In the genomic region with DNA sequence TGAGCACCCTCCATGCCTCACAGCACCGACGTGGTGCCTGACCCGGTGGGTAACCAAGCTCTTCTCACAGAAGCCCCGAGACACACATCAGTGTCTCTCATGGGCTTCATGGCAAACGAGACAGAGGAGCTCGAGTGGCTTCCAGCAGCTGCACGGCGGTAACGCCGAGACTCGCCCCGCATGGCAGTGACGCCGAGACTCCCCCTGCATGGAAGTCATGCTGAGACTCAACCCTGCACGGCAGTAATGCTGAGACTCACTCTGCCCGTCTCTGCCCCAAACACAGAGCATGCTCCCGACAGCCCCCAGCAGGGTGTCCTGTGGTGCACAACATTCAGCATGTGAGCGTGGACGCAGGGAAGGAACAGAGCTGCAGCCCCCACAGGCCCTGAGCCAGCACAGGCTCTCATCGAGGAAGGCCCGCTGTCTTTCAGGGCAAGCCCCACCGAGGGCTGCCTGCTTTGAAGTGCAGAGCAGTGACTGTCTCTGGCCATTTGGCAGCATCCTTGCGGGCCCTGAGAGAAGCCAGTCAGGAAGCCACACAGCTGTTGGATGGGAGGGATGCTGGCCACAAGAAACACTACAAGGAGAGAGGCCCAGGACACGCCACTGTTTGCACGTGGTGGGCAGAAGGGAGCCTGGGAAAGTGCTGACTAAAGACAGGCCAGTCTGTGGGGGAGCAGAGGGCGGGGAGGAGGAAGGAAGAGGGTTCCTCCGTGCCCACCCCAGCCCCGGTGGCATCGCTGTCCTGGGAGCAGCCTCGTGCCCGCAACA, we compare ENCODE assay signal across 11 cellular contexts. TPM values are rescaled to one million over a fixed set of nuclear protein-coding genes. Genes with fewer than 3 reads are reported as not detected.
DNase-seq lines count a peak whose midpoint lies in the region; ATAC-seq and TF ChIP-seq lines count a peak whose summit lies in the region.
"Had no signal": no experiment of that assay in that cellular context is flagged by ENCODE, and none has a peak within 500 bp of the region (broad histone marks: within the 10 kb centered on the region; RNA-seq: fewer than 3 reads in every experiment).

No MANE protein-coding gene starts in this region.

- no peaks in the 10 kb centered on the region for H3K36me3 ChIP-seq in GM23338 (ENCODE audit: insufficient read depth)
- H3K36me3 ChIP-seq in WERI-Rb-1: peaks cover 1% of the 10 kb centered on the region
- H3K36me3 ChIP-seq in left ventricle myocardium inferior: peaks cover 11% of the 10 kb centered on the region

- H3K27ac Mint-ChIP-seq in GM23338: no peak overlapping the region; the same call in 1 of the 2 replicates
- H3K27ac Mint-ChIP-seq in stimulated activated memory B cell treated with anti-CD40 and anti-IgM and Interleukin-4, amounts not matched to agents 10 μg/mL and 1 μg/mL and 100 μg/mL, for 72 hours: no peak overlapping the region

- H3K36me3 Mint-ChIP-seq in GM23338 (ENCODE audit: low read depth): peaks cover 5% of the 10 kb centered on the region
- peaks cover 6% of the 10 kb centered on the region for H3K36me3 Mint-ChIP-seq in stimulated activated memory B cell treated with anti-CD40 and anti-IgM and Interleukin-4, amounts not matched to agents 10 μg/mL and 1 μg/mL and 100 μg/mL, for 72 hours

- peaks cover 45% of the 10 kb centered on the region for H3K4me1 Mint-ChIP-seq in GM23338
- H3K4me1 Mint-ChIP-seq in stimulated activated memory B cell treated with anti-CD40 and anti-IgM and Interleukin-4, amounts not matched to agents 10 μg/mL and 1 μg/mL and 100 μg/mL, for 72 hours: peaks cover 9% of the 10 kb centered on the region

- H3K4me3 ChIP-seq in GM23338 (no peak overlapping the region), WERI-Rb-1 (ENCODE audit: low read depth, low read length) (no peak overlapping the region), left ventricle myocardium inferior (peak overlapping the region; percentile 35)
- H3K4me3 ChIP-seq: GM12878 had no signal

- TF ChIP-seq CTCF in GM23338 (conservative IDR thresholded peaks at IDR 0.05; ENCODE audit: low read depth in 2 of 2) (no peak), WERI-Rb-1 (IDR thresholded peaks at IDR 0.05; ENCODE audit: low read depth, low read length) (no peak), left ventricle myocardium inferior (IDR thresholded peaks at IDR 0.05; ENCODE audit: borderline replicate concordance) (peak; percentile 7)

- H2AFZ ChIP-seq in GM23338: no peak overlapping the region

- H3K27me3 ChIP-seq in GM23338 (ENCODE audit: insufficient read depth) (no peaks in the 10 kb centered on the region), WERI-Rb-1 (ENCODE audit: insufficient read depth, low read depth, severe bottlenecking) (no peaks in the 10 kb centered on the region), left ventricle myocardium inferior (ENCODE audit: low read depth) (no peaks in the 10 kb centered on the region)

- H3K79me2 ChIP-seq in GM23338 (replicated peaks; ENCODE audit: insufficient read depth): peaks cover 24% of the 10 kb centered on the region; the same call in 1 of the 2 replicates

- H3K27ac ChIP-seq in GM23338 (ENCODE audit: low read depth): no peak overlapping the region
- no peak overlapping the region for H3K27ac ChIP-seq in WERI-Rb-1
- peak overlapping the region; percentile 82 for H3K27ac ChIP-seq in left ventricle myocardium inferior (replicated peaks)

- H3F3A ChIP-seq in GM23338 (replicated peaks; ENCODE audit: low read depth): peaks cover 15% of the 10 kb centered on the region

- H3K9me3 Mint-ChIP-seq in GM23338: no peaks in the 10 kb centered on the region; the same call in 2 of the 3 replicates
- peaks cover 10% of the 10 kb centered on the region for H3K9me3 Mint-ChIP-seq in stimulated activated memory B cell treated with anti-CD40 and anti-IgM and Interleukin-4, amounts not matched to agents 10 μg/mL and 1 μg/mL and 100 μg/mL, for 72 hours

- peak; percentile 60 for ATAC-seq in GM23338
- ATAC-seq in stimulated activated memory B cell treated with anti-CD40 and anti-IgM and Interleukin-4, amounts not matched to agents 10 μg/mL and 1 μg/mL and 100 μg/mL, for 72 hours: peak; percentile 40
- no peak for ATAC-seq in GM19035 (IDR thresholded peaks at IDR 0.05; ENCODE audit: unreplicated experiment)
- ATAC-seq: GM12878 had no signal

- no peaks in the 10 kb centered on the region for H4K20me1 ChIP-seq in GM23338 (replicated peaks; ENCODE audit: insufficient read depth)

- intact Hi-C loops in left ventricle myocardium inferior (cut with micrococcal nuclease): no loop called here

- H3K27me3 Mint-ChIP-seq in GM23338 (ENCODE audit: insufficient read depth, low read depth, poor library complexity): peaks cover 16% of the 10 kb centered on the region
- peaks cover 24% of the 10 kb centered on the region for H3K27me3 Mint-ChIP-seq in stimulated activated memory B cell treated with anti-CD40 and anti-IgM and Interleukin-4, amounts not matched to agents 10 μg/mL and 1 μg/mL and 100 μg/mL, for 72 hours

- H3K4me3 Mint-ChIP-seq in GM23338: no peak overlapping the region
- H3K4me3 Mint-ChIP-seq in stimulated activated memory B cell treated with anti-CD40 and anti-IgM and Interleukin-4, amounts not matched to agents 10 μg/mL and 1 μg/mL and 100 μg/mL, for 72 hours: no peak overlapping the region

- peaks cover 3% of the 10 kb centered on the region; the same call in 1 of the 2 replicates for H3K4me1 ChIP-seq in GM23338 (ENCODE audit: insufficient read depth)
- peaks cover 86% of the 10 kb centered on the region for H3K4me1 ChIP-seq in left ventricle myocardium inferior

- H3K9me3 ChIP-seq in WERI-Rb-1 (ENCODE audit: severe bottlenecking) (no peaks in the 10 kb centered on the region), left ventricle myocardium inferior (replicated peaks) (no peaks in the 10 kb centered on the region)
- H3K9me3 ChIP-seq: SK-N-SH had no signal

- no peaks in the 10 kb centered on the region; the same call in 1 of the 2 replicates for H3K9me2 ChIP-seq in GM23338 (ENCODE audit: insufficient read depth)
- H3K9me2 ChIP-seq: SK-N-SH had no signal

- H3K4me2 ChIP-seq in GM23338: no peak overlapping the region
- H3K4me2 ChIP-seq: SK-N-SH had no signal

- DNase-seq in GM23338 (ENCODE audit: low spot score) (no peak), WERI-Rb-1 (peak; percentile 9), left ventricle myocardium inferior (peak; percentile 61), T-helper 1 cell (no peak), NCI-H82 (lab: John Stamatoyannopoulos, UW) (no peak)
- no peak for DNase-seq in stimulated activated CD4-positive, alpha-beta T cell treated with anti-CD3 and anti-CD28 coated beads, Interleukin-12 subunit alpha, Interleukin-12 subunit beta, amount 100 ng/mL, for 4 hours
- DNase-seq: SK-N-SH; stimulated activated naive CD4-positive, alpha-beta T cell had no signal

TF ChIP-seq in GM23338, 12 proteins besides CTCF, POLR2A, EP300 and RAD21 (continues in another document):
- no peak for TF ChIP-seq STAT1 (IDR thresholded peaks at IDR 0.05; ENCODE audit: unreplicated experiment)
- TF ChIP-seq, protein P1, sequence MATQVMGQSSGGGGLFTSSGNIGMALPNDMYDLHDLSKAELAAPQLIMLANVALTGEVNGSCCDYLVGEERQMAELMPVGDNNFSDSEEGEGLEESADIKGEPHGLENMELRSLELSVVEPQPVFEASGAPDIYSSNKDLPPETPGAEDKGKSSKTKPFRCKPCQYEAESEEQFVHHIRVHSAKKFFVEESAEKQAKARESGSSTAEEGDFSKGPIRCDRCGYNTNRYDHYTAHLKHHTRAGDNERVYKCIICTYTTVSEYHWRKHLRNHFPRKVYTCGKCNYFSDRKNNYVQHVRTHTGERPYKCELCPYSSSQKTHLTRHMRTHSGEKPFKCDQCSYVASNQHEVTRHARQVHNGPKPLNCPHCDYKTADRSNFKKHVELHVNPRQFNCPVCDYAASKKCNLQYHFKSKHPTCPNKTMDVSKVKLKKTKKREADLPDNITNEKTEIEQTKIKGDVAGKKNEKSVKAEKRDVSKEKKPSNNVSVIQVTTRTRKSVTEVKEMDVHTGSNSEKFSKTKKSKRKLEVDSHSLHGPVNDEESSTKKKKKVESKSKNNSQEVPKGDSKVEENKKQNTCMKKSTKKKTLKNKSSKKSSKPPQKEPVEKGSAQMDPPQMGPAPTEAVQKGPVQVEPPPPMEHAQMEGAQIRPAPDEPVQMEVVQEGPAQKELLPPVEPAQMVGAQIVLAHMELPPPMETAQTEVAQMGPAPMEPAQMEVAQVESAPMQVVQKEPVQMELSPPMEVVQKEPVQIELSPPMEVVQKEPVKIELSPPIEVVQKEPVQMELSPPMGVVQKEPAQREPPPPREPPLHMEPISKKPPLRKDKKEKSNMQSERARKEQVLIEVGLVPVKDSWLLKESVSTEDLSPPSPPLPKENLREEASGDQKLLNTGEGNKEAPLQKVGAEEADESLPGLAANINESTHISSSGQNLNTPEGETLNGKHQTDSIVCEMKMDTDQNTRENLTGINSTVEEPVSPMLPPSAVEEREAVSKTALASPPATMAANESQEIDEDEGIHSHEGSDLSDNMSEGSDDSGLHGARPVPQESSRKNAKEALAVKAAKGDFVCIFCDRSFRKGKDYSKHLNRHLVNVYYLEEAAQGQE (IDR thresholded peaks at IDR 0.05; ENCODE audit: unreplicated experiment): no peak
- TF ChIP-seq EZH2 (IDR thresholded peaks at IDR 0.05; ENCODE audit: low read depth, unreplicated experiment): no peak
- no peak for TF ChIP-seq ETS1 (IDR thresholded peaks at IDR 0.05)
- no peak for TF ChIP-seq EZH2phosphoT487 (IDR thresholded peaks at IDR 0.05; ENCODE audit: unreplicated experiment)
- no peak for TF ChIP-seq JUNB (IDR thresholded peaks at IDR 0.05; ENCODE audit: unreplicated experiment)
- no peak for TF ChIP-seq POLR2AphosphoS5 (IDR thresholded peaks at IDR 0.05; ENCODE audit: low read depth)
- TF ChIP-seq ZNF331 (CRISPR knock-in tag; IDR thresholded peaks at IDR 0.05; ENCODE audit: low read depth): no peak
- no peak for TF ChIP-seq ZNF114 (CRISPR knock-in tag; IDR thresholded peaks at IDR 0.05)
- no peak for TF ChIP-seq NANOG (IDR thresholded peaks at IDR 0.05; ENCODE audit: borderline replicate concordance)

RNA-seq across cellular contexts. Expression of gene GAS6, which starts 9.5 kb away (rescaled TPM):
- 18.0 and 21.2 TPM in 2 replicates for total RNA-seq in GM23338 (2014; rRNA removed; shearing (Covaris generic))
- polyA plus RNA-seq in GM23338 (2016; fragmentation: Nextera tagmentation; extraction: Ambion mirVana): 7.9 and 8.8 TPM in 2 replicates
- total RNA-seq in left ventricle myocardium inferior: 186 TPM

Comparison
In these comparisons a context has a peak if more than half of its experiments do, and no peak if none do; other contexts are left out.
1. DNase-seq: peak in WERI-Rb-1 (single experiment) and left ventricle myocardium inferior (single experiment); none in GM23338 (single experiment), T-helper 1 cell (0 of 5), NCI-H82 (single experiment) and stimulated activated CD4-positive, alpha-beta T cell treated with anti-CD3 and anti-CD28 coated beads, Interleukin-12 subunit alpha, Interleukin-12 subunit beta, amount 100 ng/mL, for 4 hours (single experiment).